ENCODE assay signal across 1 cellular context in the genomic region with DNA sequence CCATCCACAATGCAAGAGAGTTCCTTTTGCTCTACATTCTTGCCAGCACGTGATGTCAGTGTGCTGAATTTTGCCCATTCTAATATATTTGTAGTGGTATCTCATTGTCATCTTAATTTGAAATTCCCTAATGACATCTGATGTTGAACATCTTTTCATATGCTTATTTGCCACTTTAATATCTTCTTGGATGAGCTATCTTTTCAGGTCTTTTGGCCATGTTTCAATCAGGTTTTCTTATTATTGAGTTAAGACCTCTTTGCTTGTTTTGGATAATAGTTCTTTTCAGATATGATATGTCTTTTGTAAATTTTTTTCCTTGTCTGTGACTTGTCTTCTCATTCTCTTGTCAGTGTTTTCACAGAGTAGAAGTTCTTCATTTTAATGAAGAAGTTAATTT.
TF ChIP-seq lines count a peak whose summit lies in the region.

No MANE protein-coding gene starts in this region.

TF ChIP-seq in SK-N-SH treated with all-trans-retinoic acid at 6 μM for 48 hours, 23 proteins besides CTCF, POLR2A, EP300 and RAD21 (continued from another document):
- TF ChIP-seq CREB5 (CRISPR knock-in tag; IDR thresholded peaks at IDR 0.05; ENCODE audit: low read depth) (0 out of 2 replicates have a peak, but pooled peaks have one; percentile 12), TOX (CRISPR knock-in tag; IDR thresholded peaks at IDR 0.05; ENCODE audit: borderline replicate concordance) (no peak), POU6F1 (CRISPR knock-in tag; IDR thresholded peaks at IDR 0.05; ENCODE audit: borderline replicate concordance, low read depth) (peak; percentile 38; the same call in 1 of the 2 replicates)
TF ChIP-seq in SK-N-SH treated with all-trans-retinoic acid at 6 μM for 48 hours: peak in this region for 4.
